In genomic region chr14:105315941-105316562, GRCh38 we compare ENCODE assay signal across 8 cellular contexts. TPM values are rescaled to one million over a fixed set of nuclear protein-coding genes. Genes with fewer than 3 reads are reported as not detected.
DNase-seq lines count a peak whose midpoint lies in the region; ATAC-seq and TF ChIP-seq lines count a peak whose summit lies in the region.

No MANE protein-coding gene starts in this region.

- no peaks in the 10 kb centered on the region for H3K36me3 Mint-ChIP-seq in natural killer cell treated with Interleukin-12 subunit alpha and Interleukin-12 subunit beta and Interleukin-15 and Interleukin-18, amount 100 ng/mL, for 72 hours

- TF ChIP-seq CTCF in choroid plexus epithelial cell (conservative IDR thresholded peaks at IDR 0.05; ENCODE audit: low read depth, low read length), result no peak

- H3K4me3 ChIP-seq in choroid plexus epithelial cell (ENCODE audit: low read depth, low read length), result peak overlapping the region; percentile 72

- peak overlapping the region; percentile 33 to 55 for H3K27ac Mint-ChIP-seq in natural killer cell treated with Interleukin-12 subunit alpha and Interleukin-12 subunit beta and Interleukin-15 and Interleukin-18, amount 100 ng/mL, for 72 hours

- H3K27me3 Mint-ChIP-seq in natural killer cell treated with Interleukin-12 subunit alpha and Interleukin-12 subunit beta and Interleukin-15 and Interleukin-18, amount 100 ng/mL, for 72 hours, result no peaks in the 10 kb centered on the region

- peak overlapping the region; percentile 88 for H3K4me3 Mint-ChIP-seq in natural killer cell treated with Interleukin-12 subunit alpha and Interleukin-12 subunit beta and Interleukin-15 and Interleukin-18, amount 100 ng/mL, for 72 hours

- DNase-seq in CD1c-positive myeloid dendritic cell (ENCODE audit: extremely low spot score) (peak; percentile 15), M059J (ENCODE audit: low read depth) (peak; percentile 51), choroid plexus epithelial cell (ENCODE audit: low read depth) (no peak), kidney glomerular epithelial cell (lab: John Stamatoyannopoulos, UW) (no peak), NCI-H1092 treated with DMSO at 0.1 percent for 48 hours (lab: John Stamatoyannopoulos, UW) (no peak)
- peak; percentile 54 for DNase-seq in natural killer cell treated with Interleukin-12 subunit alpha and Interleukin-12 subunit beta and Interleukin-15 and Interleukin-18, amount 100 ng/mL, for 72 hours (ENCODE audit: low spot score)

- no peak for ATAC-seq in natural killer cell treated with Interleukin-12 subunit alpha and Interleukin-12 subunit beta and Interleukin-15 and Interleukin-18, amount 100 ng/mL, for 72 hours
- no peak for ATAC-seq in HG02610 (IDR thresholded peaks at IDR 0.05; ENCODE audit: unreplicated experiment)
- ATAC-seq in HG02852 (IDR thresholded peaks at IDR 0.05; ENCODE audit: unreplicated experiment), result no peak

- peaks cover 8 to 9% of the 10 kb centered on the region in 2 donors for H3K4me1 Mint-ChIP-seq in natural killer cell treated with Interleukin-12 subunit alpha and Interleukin-12 subunit beta and Interleukin-15 and Interleukin-18, amount 100 ng/mL, for 72 hours (ENCODE audit: low read depth in 2 of 2)

- H3K9me3 Mint-ChIP-seq in natural killer cell treated with Interleukin-12 subunit alpha and Interleukin-12 subunit beta and Interleukin-15 and Interleukin-18, amount 100 ng/mL, for 72 hours, result no peaks in the 10 kb centered on the region

RNA-seq across cellular contexts. Expression of gene PACS2, which starts 1.5 kb away (rescaled TPM):
- total RNA-seq in M059J (2014; rRNA removed; shearing (Covaris generic)), result 11.0 and 24.7 TPM in 2 replicates
- total RNA-seq in natural killer cell treated with Interleukin-12 subunit alpha and Interleukin-12 subunit beta and Interleukin-15 and Interleukin-18, amount 100 ng/mL, for 72 hours, result 10 to 100 TPM; 24.9 to 26.3 TPM

RNA-seq across cellular contexts. Expression of gene BRF1, which starts 15.3 kb away (rescaled TPM):
- total RNA-seq in M059J (2014; rRNA removed; shearing (Covaris generic)), result 10.4 and 13.0 TPM in 2 replicates
- 10 to 100 TPM; 43.4 to 76.5 TPM for total RNA-seq in natural killer cell treated with Interleukin-12 subunit alpha and Interleukin-12 subunit beta and Interleukin-15 and Interleukin-18, amount 100 ng/mL, for 72 hours

Comparison
In these comparisons a context has a peak if more than half of its experiments do, and no peak if none do; other contexts are left out.
1. DNase-seq: peak in CD1c-positive myeloid dendritic cell (single experiment), M059J (single experiment) and natural killer cell treated with Interleukin-12 subunit alpha and Interleukin-12 subunit beta and Interleukin-15 and Interleukin-18, amount 100 ng/mL, for 72 hours (single experiment); none in choroid plexus epithelial cell (single experiment), kidney glomerular epithelial cell (single experiment) and NCI-H1092 treated with DMSO at 0.1 percent for 48 hours (single experiment).